25 cellular contexts compared by ENCODE assay signal in the genomic region with DNA sequence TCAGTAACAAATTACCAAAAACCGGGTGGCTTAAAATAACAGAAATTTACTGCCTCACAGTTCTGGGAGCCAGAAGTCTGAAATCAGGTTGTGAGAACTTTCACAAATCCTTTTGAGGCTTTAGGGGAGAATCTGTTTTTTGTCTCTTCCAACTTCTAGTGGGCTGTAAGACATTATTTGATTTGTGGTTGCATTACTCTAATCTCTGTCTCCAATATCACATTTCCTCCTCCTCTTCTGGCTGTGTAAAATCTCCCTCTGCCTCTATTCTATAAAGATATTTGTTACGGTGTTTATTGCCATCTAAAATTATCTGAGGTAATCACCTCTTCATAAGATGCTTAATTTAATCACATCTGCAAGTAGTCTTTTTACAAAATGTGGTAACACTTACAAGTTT.
DNase-seq lines count a peak whose midpoint lies in the region; ATAC-seq lines count a peak whose summit lies in the region.
"Had no signal": no experiment of that assay in that cellular context is flagged by ENCODE, and none has a peak within 500 bp of the region (broad histone marks: within the 10 kb centered on the region; RNA-seq: fewer than 3 reads in every experiment).

No MANE protein-coding gene starts in this region.

- no peak overlapping the region for H4K8ac ChIP-seq in neuronal stem cell (ENCODE audit: low read depth, low read length)

- WGBS in neuronal stem cell (ENCODE audit: extremely low coverage in 2 of 2, insufficient read length in 2 of 2, insufficient replicate concordance in 1 of 2), 2 donors: no CpG with 5 or more reads among the region's 2 CpGs

- no peak overlapping the region for H2BK12ac ChIP-seq in neuronal stem cell (ENCODE audit: low read length)

- H3K9me3 ChIP-seq in HUES6 (ENCODE audit: control insufficient read depth, insufficient read depth, low read depth, low read length) (no peaks in the 10 kb centered on the region), neuronal stem cell (replicated peaks in 1 of 2; ENCODE audit: control insufficient read depth in 2 of 2, insufficient read depth in 1 of 2, low read depth in 1 of 2, low read length in 2 of 2) (no peaks in the 10 kb centered on the region)
- H3K9me3 ChIP-seq: Caco-2, HAP-1 had no signal

- H3K4me2 ChIP-seq in neuronal stem cell (ENCODE audit: insufficient read depth, low read length, poor library complexity, severe bottlenecking): no peak overlapping the region

- H3K27me3 ChIP-seq in HUES6 (ENCODE audit: control insufficient read depth, insufficient read depth, low read length): no peaks in the 10 kb centered on the region
- no peaks in the 10 kb centered on the region for H3K27me3 ChIP-seq in neuronal stem cell (ENCODE audit: control insufficient read depth in 3 of 3, insufficient read depth in 3 of 3, low read depth in 1 of 3, low read length in 3 of 3)
- H3K27me3 ChIP-seq: SJSA1 had no signal

- H3K14ac ChIP-seq in neuronal stem cell (ENCODE audit: low read length): no peak overlapping the region

- H3K23ac ChIP-seq in neuronal stem cell (ENCODE audit: low read depth, low read length, poor library complexity): no peak overlapping the region

- no peaks in the 10 kb centered on the region for H3K36me3 ChIP-seq in HUES6 (ENCODE audit: control insufficient read depth, insufficient read depth, low read length)
- no peaks in the 10 kb centered on the region for H3K36me3 ChIP-seq in neuronal stem cell (replicated peaks in 1 of 2; ENCODE audit: control insufficient read depth in 2 of 2, insufficient read depth in 2 of 2, low read length in 2 of 2)
- H3K36me3 ChIP-seq: HAP-1, SJSA1 had no signal

- no peak overlapping the region for H3K4ac ChIP-seq in neuronal stem cell (ENCODE audit: low read length)

- H3K4me1 ChIP-seq in HUES6 (ENCODE audit: control insufficient read depth, insufficient read depth, low read length) (no peaks in the 10 kb centered on the region), neuronal stem cell (ENCODE audit: control insufficient read depth in 2 of 2, insufficient read depth in 1 of 2, low read depth in 1 of 2, low read length in 2 of 2) (no peaks in the 10 kb centered on the region)
- H3K4me1 ChIP-seq: Caco-2, SJSA1 had no signal

- DNase-seq in SK-N-DZ (ENCODE audit: low spot score) (peak; percentile 88), epithelial cell of prostate (ENCODE audit: low read depth, low spot score) (no peak), neuronal stem cell (ENCODE audit: low spot score) (no peak), GDM1 (lab: John Stamatoyannopoulos, UW) (no peak), NCI-H1436 treated with DMSO at 0.1 percent for 48 hours (lab: John Stamatoyannopoulos, UW) (no peak), activated T-cell treated with anti-CD3 and anti-CD28 coated beads for 4 hours (no peak)
- DNase-seq: C1 segment of cervical spinal cord; Caco-2; CD8-positive, alpha-beta T cell; DMS153; DND-41; GM23248; NCI-H1092; NCI-H1436; NCI-H1930; NCI-H2107; NCI-H526; Right ventricle myocardium superior; RPMI8226; SW 1271 had no signal

- H2BK15ac ChIP-seq in neuronal stem cell (ENCODE audit: low read length): no peak overlapping the region

- ATAC-seq in GM21515 (IDR thresholded peaks at IDR 0.05; ENCODE audit: unreplicated experiment): no peak
- ATAC-seq: CD8-positive, alpha-beta T cell had no signal

- no peak overlapping the region for H2BK5ac ChIP-seq in neuronal stem cell (ENCODE audit: low read length)

- H3K27ac ChIP-seq in HUES6 (ENCODE audit: low read depth, low read length) (0 out of 2 replicates have a peak overlapping the region, but pooled peaks have one; percentile 26), epithelial cell of prostate (peak overlapping the region; percentile 39), neuronal stem cell (replicated peaks; ENCODE audit: low read length) (no peak overlapping the region)
- H3K27ac ChIP-seq: GM23248, HL-60, SJSA1 had no signal

- H3K9ac ChIP-seq in HUES6 (ENCODE audit: low read length) (no peak overlapping the region), neuronal stem cell (ENCODE audit: low read depth, low read length, poor library complexity) (no peak overlapping the region)
- H3K9ac ChIP-seq: GM23248 had no signal

- no peaks in the 10 kb centered on the region for H3K79me1 ChIP-seq in neuronal stem cell (ENCODE audit: low read depth, low read length)

- H4K91ac ChIP-seq in neuronal stem cell (ENCODE audit: low read depth, low read length, poor library complexity): no peak overlapping the region

- peak overlapping the region; percentile 45 for H2AFZ ChIP-seq in neuronal stem cell (ENCODE audit: low read length)
- H2AFZ ChIP-seq: GM23248 had no signal

- no peak overlapping the region for H2BK120ac ChIP-seq in neuronal stem cell (ENCODE audit: low read depth, low read length)

- no peak overlapping the region for H3K4me3 ChIP-seq in HUES6 (ENCODE audit: low read depth, low read length)
- no peak overlapping the region for H3K4me3 ChIP-seq in neuronal stem cell (ENCODE audit: low read length in 2 of 2)
- H3K4me3 ChIP-seq: GM23248, HAP-1, SJSA1 had no signal

- H3K18ac ChIP-seq in neuronal stem cell (ENCODE audit: low read length): no peak overlapping the region

- no peak overlapping the region for H2AK5ac ChIP-seq in neuronal stem cell (ENCODE audit: low read depth, low read length)
